ENCODE assay signal across 23 cellular contexts in the genomic region with DNA sequence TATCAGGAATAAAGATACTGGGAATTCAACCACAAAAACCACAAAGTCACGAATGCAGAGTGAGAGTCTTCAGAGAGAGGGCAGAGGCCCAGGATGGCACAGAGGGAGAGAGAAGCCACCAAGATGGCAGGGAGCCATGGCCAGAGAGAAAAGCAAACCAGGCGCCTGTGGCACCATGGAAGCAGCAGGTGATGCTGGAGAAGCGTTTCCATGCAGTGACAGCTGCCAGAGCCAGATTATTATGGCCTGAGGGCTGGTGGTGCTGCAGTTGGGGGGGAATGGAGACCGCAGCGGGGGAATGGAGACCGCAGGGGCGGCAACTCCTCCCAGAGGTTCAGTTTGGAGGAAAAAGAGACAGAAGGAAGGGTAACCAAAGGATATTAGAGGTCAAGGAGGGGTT. TPM values are rescaled to one million over a fixed set of nuclear protein-coding genes. Genes with fewer than 3 reads are reported as not detected.
DNase-seq lines count a peak whose midpoint lies in the region; ATAC-seq, FAIRE-seq and TF ChIP-seq lines count a peak whose summit lies in the region.
"Had no signal": no experiment of that assay in that cellular context is flagged by ENCODE, and none has a peak within 500 bp of the region (broad histone marks: within the 10 kb centered on the region; RNA-seq: fewer than 3 reads in every experiment).

No MANE protein-coding gene starts in this region.

- no TSS peak for BruUV-seq in K562 (replicated peaks; lab: Mats Ljungman, UMichigan)

- H3K4me2 ChIP-seq in K562 (ENCODE audit: insufficient read depth, low read length): no peak overlapping the region
- H3K4me2 ChIP-seq: smooth muscle cell had no signal

- H2AFZ ChIP-seq in K562 (ENCODE audit: low read depth, low read length): no peak overlapping the region

- CTCF ChIA-PET in K562 (lab: Yijun Ruan, JAX; ENCODE audit: low intra/inter-chr PET ratio): no interaction called here

- POLR2A ChIA-PET in K562 (lab: Yijun Ruan, JAX): interaction anchor here (2.1 to 3.2 kb wide), 2 partner anchors 11 to 19 kb away, joined by 4 to 11 read pairs; partner anchors contain the start of genes ATP6AP1 and RPL10

- FAIRE-seq in K562 (lab: Jason Lieb, UNC) (no peak), H54 (lab: Jason Lieb, UNC) (no peak)
- FAIRE-seq: bronchial epithelial cell had no signal

- H3K27ac ChIP-seq in K562 (ENCODE audit: extremely low read depth, low read depth, low read length): no peak overlapping the region
- H3K27ac ChIP-seq: neutrophil had no signal

- H3K4me3 ChIP-seq in K562: no peak overlapping the region
- H3K4me3 ChIP-seq: MG63, smooth muscle cell had no signal

- no peaks in the 10 kb centered on the region for H3K9me1 ChIP-seq in K562 (ENCODE audit: control insufficient read depth, insufficient read depth, low read length)

- H3K4me1 ChIP-seq in K562 (replicated peaks in 1 of 2; ENCODE audit: control insufficient read depth in 2 of 2, insufficient read depth in 2 of 2, low read length in 2 of 2): peaks cover 3 to 31% of the 10 kb centered on the region in 2 experiments; a peak in 4 of 5 replicates

- TF ChIP-seq RAD21 in K562 (CRISPR knock-in tag; conservative IDR thresholded peaks at IDR 0.05 in 1 of 2, IDR thresholded peaks at IDR 0.05 in 1 of 2): no peak

- no peaks in the 10 kb centered on the region for H3K9me3 ChIP-seq in K562 (replicated peaks; ENCODE audit: control insufficient read depth, insufficient read depth, low read depth, low read length)
- H3K9me3 ChIP-seq: MG63, neutrophil had no signal

- TF ChIP-seq EP300 in K562 (IDR thresholded peaks at IDR 0.05; ENCODE audit: low read length): no peak

- no peaks in the 10 kb centered on the region for H3K27me3 ChIP-seq in K562 (ENCODE audit: control insufficient read depth in 2 of 2, insufficient read depth in 2 of 2, low read length in 2 of 2)
- H3K27me3 ChIP-seq: MG63, neutrophil had no signal

- no peak for TF ChIP-seq CTCF in K562 (IDR thresholded peaks at IDR 0.05 in 2 of 3, conservative IDR thresholded peaks at IDR 0.05 in 1 of 3; ENCODE audit: insufficient read depth in 2 of 3, low read depth in 1 of 3, low read length in 3 of 3)

- H4K20me1 ChIP-seq in K562 (replicated peaks; ENCODE audit: control insufficient read depth, insufficient read depth, low read length): no peaks in the 10 kb centered on the region

- in situ Hi-C loops in K562 (cut with MboI): no loop called here

- 23% methylated on average over 7 of the region's 7 CpGs for WGBS in K562 (ENCODE audit: insufficient coverage, low coverage, missing lambda C conversion rate)

- intact Hi-C loops in K562 (cut with micrococcal nuclease): no loop called here

- peaks cover 7% of the 10 kb centered on the region; the same call in 1 of the 3 replicates for H3K36me3 ChIP-seq in K562 (ENCODE audit: control insufficient read depth, insufficient read depth, low read length)
- H3K36me3 ChIP-seq: MG63 had no signal

- peaks cover 3% of the 10 kb centered on the region; the same call in 1 of the 3 replicates for H3K79me2 ChIP-seq in K562 (ENCODE audit: control insufficient read depth, insufficient read depth, low read length)

- TF ChIP-seq POLR2A in K562 (conservative IDR thresholded peaks at IDR 0.05) (no peak), H54 (IDR thresholded peaks at IDR 0.05; ENCODE audit: low read depth, low read length) (no peak)

- ATAC-seq in K562: peak; percentile 16; the same call in 2 of the 3 replicates
- ATAC-seq: Panc1 had no signal

- H3K9ac ChIP-seq in K562 (ENCODE audit: insufficient read depth in 1 of 2, low read depth in 2 of 2, low read length in 2 of 2): peak overlapping the region in 1 of 2 experiments; percentile 64; a peak in 1 of 4 replicates

- peak; percentile 10 for DNase-seq in DMS79 treated with DMSO at 0.1 percent for 48 hours (lab: John Stamatoyannopoulos, UW)
- peak; percentile 94 for DNase-seq in M059J (ENCODE audit: low read depth)
- peak; percentile 8 for DNase-seq in NCI-H2196 (lab: John Stamatoyannopoulos, UW; ENCODE audit: unreplicated experiment)
- no peak for DNase-seq in K562 (ENCODE audit: extremely low read depth in 1 of 4, low spot score in 3 of 4)
- DNase-seq in RPMI8226: no peak
- DNase-seq in stimulated activated CD4-positive, alpha-beta T cell treated with anti-CD3 and anti-CD28 coated beads, Interleukin-15, amount 100 ng/mL, for 24 hours: no peak
- no peak for DNase-seq in H54 (ENCODE audit: insufficient read length, low spot score)
- DNase-seq: activated CD4-positive, alpha-beta memory T cell treated with anti-CD3 and anti-CD28 coated beads, Interleukin-2, amount 10 ng/mL, durations not matched to agents 7 days and 5 days; activated naive CD4-positive, alpha-beta T cell treated with Interleukin-2 at 50 U/mL for 16 hours; CD4-positive, alpha-beta memory T cell; GF-D8; H7; head of caudate nucleus; mammary epithelial cell; MG63; NCI-H1930; stimulated activated CD4-positive, alpha-beta T cell treated with anti-CD3 and anti-CD28 coated beads, Interleukin-4, amount 100 ng/mL, for 24 hours; stimulated activated naive CD4-positive, alpha-beta T cell treated with Interleukin-2 at 50 U/mL for 16 hours; T-helper 9 cell had no signal

RNA-seq across cellular contexts. Expression of gene TAFAZZIN, which starts 5.8 kb away (rescaled TPM):
- total RNA-seq in M059J (2014; rRNA removed; shearing (Covaris generic)): 24.9 and 32.1 TPM in 2 replicates
- total RNA-seq in K562 (2011; cell fraction: chromatin; rRNA removed; ENCODE audit: low replicate concordance): 68.1 and 155 TPM in 2 replicates
- total RNA-seq in K562 (2011; cell fraction: nucleolus; rRNA removed): 126 and 130 TPM in 2 replicates
- 84.5 and 90.6 TPM in 2 replicates for total RNA-seq in K562 (2011; cell fraction: nucleoplasm; rRNA removed)
- total RNA-seq in K562 (2014; rRNA removed): 20.2 and 33.7 TPM in 2 replicates
- total RNA-seq in K562 (2014; rRNA removed; fragmentation: Illumina TruSeq; extraction: Trizol): 10.7 and 11.3 TPM in 2 replicates
- 15.6 and 17.1 TPM in 2 replicates for total RNA-seq in K562 (2015; rRNA removed; fragmentation: Illumina TruSeq; extraction: Trizol)
- 29.6 and 32.2 TPM in 2 replicates for total RNA-seq in K562 (2021)
- polyA plus RNA-seq in K562 (2011; rRNA removed): 24.0 and 39.6 TPM in 2 replicates
- 24.2 and 26.2 TPM in 2 replicates for polyA plus RNA-seq in K562 (2011; cell fraction: cytosol; rRNA removed)
- 415 and 432 TPM in 2 replicates for polyA plus RNA-seq in K562 (2011; cell fraction: nucleus; rRNA removed)
- polyA plus RNA-seq in K562 (2012): 21.3 and 52.8 TPM in 2 replicates
- polyA plus RNA-seq in K562 (2014; fragmentation: Illumina TruSeq; extraction: Trizol): 20.2 and 25.0 TPM in 2 replicates
- under 1 TPM; 0.49 to 0.64 TPM for polyA plus RNA-seq in K562 (2014; fragmentation: Nextera tagmentation; extraction: Ambion mirVana)
- polyA plus RNA-seq in K562 (2014; rRNA removed): 33.6 and 40.7 TPM in 2 replicates
- polyA minus RNA-seq in K562 (2011; rRNA and poly(A)+ RNA removed): 7.7 and 17.0 TPM in 2 replicates
- 8.3 and 13.7 TPM in 2 replicates for polyA minus RNA-seq in K562 (2011; cell fraction: cytosol; rRNA and poly(A)+ RNA removed)
- 45.6 and 52.2 TPM in 2 replicates for polyA minus RNA-seq in K562 (2011; cell fraction: nucleus; rRNA and poly(A)+ RNA removed)

RNA-seq across cellular contexts. Expression of gene DNASE1L1, which starts 8.1 kb away (rescaled TPM):
- 49.1 and 65.3 TPM in 2 replicates for total RNA-seq in M059J (2014; rRNA removed; shearing (Covaris generic))
- total RNA-seq in K562 (2011; cell fraction: chromatin; rRNA removed; ENCODE audit: low replicate concordance): 14.4 and 29.9 TPM in 2 replicates
- total RNA-seq in K562 (2011; cell fraction: nucleolus; rRNA removed): 32.4 and 37.9 TPM in 2 replicates
- total RNA-seq in K562 (2011; cell fraction: nucleoplasm; rRNA removed): 24.0 and 27.8 TPM in 2 replicates
- 12.4 and 16.4 TPM in 2 replicates for total RNA-seq in K562 (2014; rRNA removed)
- 5.7 and 5.9 TPM in 2 replicates for total RNA-seq in K562 (2014; rRNA removed; fragmentation: Illumina TruSeq; extraction: Trizol)
- 4.9 and 5.5 TPM in 2 replicates for total RNA-seq in K562 (2015; rRNA removed; fragmentation: Illumina TruSeq; extraction: Trizol)
- 10.9 and 11.2 TPM in 2 replicates for total RNA-seq in K562 (2021)
- 12.6 and 14.8 TPM in 2 replicates for polyA plus RNA-seq in K562 (2011; rRNA removed)
- 18.6 and 34.4 TPM in 2 replicates for polyA plus RNA-seq in K562 (2011; cell fraction: cytosol; rRNA removed)
- 18.8 and 31.1 TPM in 2 replicates for polyA plus RNA-seq in K562 (2011; cell fraction: nucleus; rRNA removed)
- polyA plus RNA-seq in K562 (2012): 14.5 and 24.0 TPM in 2 replicates
- 7.9 and 12.9 TPM in 2 replicates for polyA plus RNA-seq in K562 (2014; fragmentation: Illumina TruSeq; extraction: Trizol)
- polyA plus RNA-seq in K562 (2014; fragmentation: Nextera tagmentation; extraction: Ambion mirVana): under 1 TPM; 0.73 to 0.74 TPM
- polyA plus RNA-seq in K562 (2014; rRNA removed): 11.6 and 16.4 TPM in 2 replicates
- polyA minus RNA-seq in K562 (2011; rRNA and poly(A)+ RNA removed): 5.2 and 6.9 TPM in 2 replicates
- 8.1 and 9.3 TPM in 2 replicates for polyA minus RNA-seq in K562 (2011; cell fraction: cytosol; rRNA and poly(A)+ RNA removed)
- 4.7 and 6.1 TPM in 2 replicates for polyA minus RNA-seq in K562 (2011; cell fraction: nucleus; rRNA and poly(A)+ RNA removed)

RNA-seq across cellular contexts. Expression of gene ATP6AP1, which starts 11.3 kb away (rescaled TPM):
- 123 and 144 TPM in 2 replicates for total RNA-seq in M059J (2014; rRNA removed; shearing (Covaris generic))
- 70.8 and 156 TPM in 2 replicates for total RNA-seq in K562 (2011; cell fraction: chromatin; rRNA removed; ENCODE audit: low replicate concordance)
- total RNA-seq in K562 (2011; cell fraction: nucleolus; rRNA removed): 194 and 228 TPM in 2 replicates
- 158 and 184 TPM in 2 replicates for total RNA-seq in K562 (2011; cell fraction: nucleoplasm; rRNA removed)
- total RNA-seq in K562 (2014; rRNA removed) (52.9 and 56.2 TPM in 2 replicates), K562 (2014; rRNA removed; fragmentation: Illumina TruSeq; extraction: Trizol) (26.5 and 30.1 TPM in 2 replicates), K562 (2015; rRNA removed; fragmentation: Illumina TruSeq; extraction: Trizol) (47.3 and 50.0 TPM in 2 replicates), K562 (2021) (75.6 and 81.4 TPM in 2 replicates)
- polyA plus RNA-seq in K562 (2011; rRNA removed) (60.7 and 93.2 TPM in 2 replicates), K562 (2014; fragmentation: Illumina TruSeq; extraction: Trizol) (90.5 and 100 TPM in 2 replicates), K562 (2014; fragmentation: Nextera tagmentation; extraction: Ambion mirVana) (10 to 100 TPM in 1 of 2 experiments, 1 to 10 TPM in 1; 8.3 to 12.3 TPM), K562 (2014; rRNA removed) (67.1 and 72.0 TPM in 2 replicates)
- 177 and 195 TPM in 2 replicates for polyA plus RNA-seq in K562 (2011; cell fraction: cytosol; rRNA removed)
- 93.6 and 94.2 TPM in 2 replicates for polyA plus RNA-seq in K562 (2011; cell fraction: nucleus; rRNA removed)
- 82.8 and 171 TPM in 2 replicates for polyA plus RNA-seq in K562 (2012)
- 48.9 and 56.6 TPM in 2 replicates for polyA minus RNA-seq in K562 (2011; rRNA and poly(A)+ RNA removed)
- polyA minus RNA-seq in K562 (2011; cell fraction: cytosol; rRNA and poly(A)+ RNA removed): 78.1 and 123 TPM in 2 replicates
- polyA minus RNA-seq in K562 (2011; cell fraction: nucleus; rRNA and poly(A)+ RNA removed): 13.7 and 29.0 TPM in 2 replicates

RNA-seq across cellular contexts. Expression of gene RPL10, which starts 19.0 kb away (rescaled TPM):
- total RNA-seq in M059J (2014; rRNA removed; shearing (Covaris generic)): 3,989 and 5,487 TPM in 2 replicates
- total RNA-seq in K562 (2011; cell fraction: chromatin; rRNA removed; ENCODE audit: low replicate concordance): 652 and 1,355 TPM in 2 replicates
- 1,356 and 1,561 TPM in 2 replicates for total RNA-seq in K562 (2011; cell fraction: nucleolus; rRNA removed)
- total RNA-seq in K562 (2011; cell fraction: nucleoplasm; rRNA removed): 1,670 and 2,786 TPM in 2 replicates
- total RNA-seq in K562 (2014; rRNA removed) (4,111 and 4,705 TPM in 2 replicates), K562 (2014; rRNA removed; fragmentation: Illumina TruSeq; extraction: Trizol) (3,682 and 4,010 TPM in 2 replicates), K562 (2015; rRNA removed; fragmentation: Illumina TruSeq; extraction: Trizol) (3,735 and 3,774 TPM in 2 replicates), K562 (2021) (4,299 and 4,408 TPM in 2 replicates)
- polyA plus RNA-seq in K562 (2011; rRNA removed) (5,297 and 6,545 TPM in 2 replicates), K562 (2014; fragmentation: Illumina TruSeq; extraction: Trizol) (6,119 and 7,432 TPM in 2 replicates), K562 (2014; fragmentation: Nextera tagmentation; extraction: Ambion mirVana) (1,000 to 10,000 TPM; 5,014 to 7,600 TPM), K562 (2014; rRNA removed) (6,193 and 7,323 TPM in 2 replicates)
- polyA plus RNA-seq in K562 (2011; cell fraction: cytosol; rRNA removed): 7,052 and 10,074 TPM in 2 replicates
- 3,562 and 5,028 TPM in 2 replicates for polyA plus RNA-seq in K562 (2011; cell fraction: nucleus; rRNA removed)
- 5,208 and 8,851 TPM in 2 replicates for polyA plus RNA-seq in K562 (2012)
- 1,451 and 1,523 TPM in 2 replicates for polyA minus RNA-seq in K562 (2011; rRNA and poly(A)+ RNA removed)
- 1,578 and 1,804 TPM in 2 replicates for polyA minus RNA-seq in K562 (2011; cell fraction: cytosol; rRNA and poly(A)+ RNA removed)
- 368 and 622 TPM in 2 replicates for polyA minus RNA-seq in K562 (2011; cell fraction: nucleus; rRNA and poly(A)+ RNA removed)

RNA-seq across cellular contexts. Expression of gene GDI1, which starts 19.8 kb away (rescaled TPM):
- 210 and 222 TPM in 2 replicates for total RNA-seq in M059J (2014; rRNA removed; shearing (Covaris generic))
- total RNA-seq in K562 (2011; cell fraction: chromatin; rRNA removed; ENCODE audit: low replicate concordance): 170 and 364 TPM in 2 replicates
- 263 and 264 TPM in 2 replicates for total RNA-seq in K562 (2011; cell fraction: nucleolus; rRNA removed)
- total RNA-seq in K562 (2011; cell fraction: nucleoplasm; rRNA removed): 180 and 225 TPM in 2 replicates
- total RNA-seq in K562 (2014; rRNA removed) (37.5 and 76.5 TPM in 2 replicates), K562 (2014; rRNA removed; fragmentation: Illumina TruSeq; extraction: Trizol) (18.9 and 23.9 TPM in 2 replicates), K562 (2015; rRNA removed; fragmentation: Illumina TruSeq; extraction: Trizol) (27.4 and 30.4 TPM in 2 replicates), K562 (2021) (54.6 and 61.1 TPM in 2 replicates)
- polyA plus RNA-seq in K562 (2011; rRNA removed) (76.8 and 134 TPM in 2 replicates), K562 (2014; fragmentation: Illumina TruSeq; extraction: Trizol) (73.2 and 82.6 TPM in 2 replicates), K562 (2014; fragmentation: Nextera tagmentation; extraction: Ambion mirVana) (1 to 10 TPM in 1 of 2 experiments, under 1 TPM in 1; 0.97 to 2.2 TPM), K562 (2014; rRNA removed) (78.1 and 86.1 TPM in 2 replicates)
- polyA plus RNA-seq in K562 (2011; cell fraction: cytosol; rRNA removed): 94.0 and 108 TPM in 2 replicates
- 629 and 686 TPM in 2 replicates for polyA plus RNA-seq in K562 (2011; cell fraction: nucleus; rRNA removed)
- polyA plus RNA-seq in K562 (2012): 75.0 and 118 TPM in 2 replicates
- polyA minus RNA-seq in K562 (2011; rRNA and poly(A)+ RNA removed): 35.8 and 44.0 TPM in 2 replicates
- 28.5 and 29.3 TPM in 2 replicates for polyA minus RNA-seq in K562 (2011; cell fraction: cytosol; rRNA and poly(A)+ RNA removed)
- 86.3 and 105 TPM in 2 replicates for polyA minus RNA-seq in K562 (2011; cell fraction: nucleus; rRNA and poly(A)+ RNA removed)

Comparison
In these comparisons a context has a peak if more than half of its experiments do, and no peak if none do; other contexts are left out.
1. DNase-seq: peak in DMS79 treated with DMSO at 0.1 percent for 48 hours (single experiment), M059J (single experiment) and NCI-H2196 (single experiment); none in K562 (0 of 4), RPMI8226 (single experiment), stimulated activated CD4-positive, alpha-beta T cell treated with anti-CD3 and anti-CD28 coated beads, Interleukin-15, amount 100 ng/mL, for 24 hours (single experiment) and H54 (single experiment).